In genomic region chr17:2710075-2710803, GRCh38 we compare ENCODE assay signal across 8 cellular contexts. TPM values are rescaled to one million over a fixed set of nuclear protein-coding genes. Genes with fewer than 3 reads are reported as not detected.
DNase-seq lines count a peak whose midpoint lies in the region; ATAC-seq, FAIRE-seq and TF ChIP-seq lines count a peak whose summit lies in the region.

No MANE protein-coding gene starts in this region.

- TF ChIP-seq POLR2A in A549 (IDR thresholded peaks at IDR 0.05; ENCODE audit: low read length) (no peak), GM12878 (IDR thresholded peaks at IDR 0.05; ENCODE audit: low read depth, low read length) (no peak; the same call in 1 of the 2 replicates)

- H3K4me1 ChIP-seq in A549 (peaks cover 56% of the 10 kb centered on the region), HEK293 (ENCODE audit: control insufficient read depth, insufficient read depth, low read length) (peaks cover 13% of the 10 kb centered on the region), GM12878 (ENCODE audit: control insufficient read depth, insufficient read depth, low read length) (peaks cover 20% of the 10 kb centered on the region), mesenchymal stem cell (ENCODE audit: control insufficient read depth, insufficient read depth, low read depth, low read length) (peaks cover 63% of the 10 kb centered on the region)

- H3K18ac ChIP-seq in mesenchymal stem cell (ENCODE audit: low read depth in 1 of 2, low read length in 2 of 2): peak overlapping the region in 1 of 2 experiments; percentile 5

- H2BK15ac ChIP-seq in mesenchymal stem cell (ENCODE audit: low read depth, poor library complexity, severe bottlenecking): no peak overlapping the region

- H3K79me2 ChIP-seq in GM12878 (ENCODE audit: control insufficient read depth, insufficient read depth, low read length): peaks cover 69% of the 10 kb centered on the region

- TF ChIP-seq CTCF in A549 (IDR thresholded peaks at IDR 0.05): no peak
- TF ChIP-seq CTCF in HEK293 (tag by site-specific recombination; IDR thresholded peaks at IDR 0.05): no peak
- TF ChIP-seq CTCF in GM12878 (IDR thresholded peaks at IDR 0.05 in 2 of 3, conservative IDR thresholded peaks at IDR 0.05 in 1 of 3; ENCODE audit: control insufficient read depth in 2 of 3, extremely low read depth in 1 of 3, insufficient read depth in 1 of 3, low read depth in 3 of 3, low read length in 3 of 3): no peak

- H3K9ac ChIP-seq in GM12878 (ENCODE audit: control insufficient read depth, insufficient read depth, low read length) (peak overlapping the region; percentile 85), mesenchymal stem cell (ENCODE audit: low read length) (peak overlapping the region; percentile 87)

- no peak overlapping the region for H2BK120ac ChIP-seq in mesenchymal stem cell (ENCODE audit: low read depth, low read length)

- H2AK5ac ChIP-seq in mesenchymal stem cell (ENCODE audit: low read length, severe bottlenecking): no peak overlapping the region

- POLR2A ChIA-PET in A549 (lab: Yijun Ruan, JAX) (interaction anchor here (0.5 kb wide), 1 partner anchor 25 kb away, joined by 5 read pairs; no protein-coding TSS in a partner anchor), HEK293 (lab: Yijun Ruan, JAX) (interaction anchor here (0.5 to 2.1 kb wide), 3 partner anchors 47 to 117 kb away, joined by 3 to 7 read pairs (median 3); partner anchors contain the start of gene PAFAH1B1), GM12878 (lab: Charles Lee) (interaction anchor here (0.5 to 1.5 kb wide), 6 partner anchors 22 to 311 kb away, joined by 3 to 7 read pairs (median 3); partner anchors contain the start of genes METTL16 and PAFAH1B1)

- no peak overlapping the region for H3K14ac ChIP-seq in mesenchymal stem cell (ENCODE audit: low read length in 2 of 2)

- H3K36me3 ChIP-seq in HEK293 (ENCODE audit: control insufficient read depth in 2 of 2, insufficient read depth in 1 of 2, low read length in 2 of 2): no peaks in the 10 kb centered on the region
- peaks cover 0 to 3% of the 10 kb centered on the region in 2 experiments; a peak in 2 of 4 replicates for H3K36me3 ChIP-seq in GM12878 (ENCODE audit: control insufficient read depth in 2 of 2, insufficient read depth in 2 of 2, low read length in 1 of 2)
- peaks cover 0 to 3% of the 10 kb centered on the region in 2 experiments for H3K36me3 ChIP-seq in mesenchymal stem cell (ENCODE audit: control insufficient read depth in 1 of 2, insufficient read depth in 2 of 2, low read depth in 1 of 2, low read length in 2 of 2)

- no peak for DNase-seq in A549 (ENCODE audit: low read depth in 1 of 2, low spot score in 1 of 2)
- no peak for DNase-seq in GM12878 (ENCODE audit: low read depth, low spot score)
- DNase-seq in mesenchymal stem cell: peak; percentile 30
- no peak for DNase-seq in D341Med (ENCODE audit: low spot score)
- no peak for DNase-seq in NCI-H2171 treated with DMSO at 0.1 percent for 48 hours (lab: John Stamatoyannopoulos, UW)
- DNase-seq in SW480 (ENCODE audit: low spot score): no peak

- peak overlapping the region; percentile 74 for H4K8ac ChIP-seq in mesenchymal stem cell (ENCODE audit: low read length)

- 29% methylated on average over 15 of the region's 16 CpGs for whole genome bisulfite sequencing in A549 (ENCODE audit: missing lambda C conversion rate)
- WGBS in GM12878 (ENCODE audit: insufficient coverage, insufficient replicate concordance, low lambda C conversion rate, missing lambda C conversion rate): 0% methylated on average over 16 of the region's 16 CpGs
- WGBS in mesenchymal stem cell: 68% methylated on average over 16 of the region's 16 CpGs

- no peaks in the 10 kb centered on the region for H3K27me3 ChIP-seq in GM12878 (replicated peaks in 1 of 2; ENCODE audit: control insufficient read depth in 2 of 2, insufficient read depth in 2 of 2, low read length in 1 of 2)
- no peaks in the 10 kb centered on the region for H3K27me3 ChIP-seq in mesenchymal stem cell (ENCODE audit: control insufficient read depth in 1 of 2, insufficient read depth in 1 of 2, low read length in 2 of 2)

- no peaks in the 10 kb centered on the region for H3K9me3 ChIP-seq in A549
- H3K9me3 ChIP-seq in HEK293 (ENCODE audit: control insufficient read depth, insufficient read depth, low read depth, low read length): no peaks in the 10 kb centered on the region
- no peaks in the 10 kb centered on the region for H3K9me3 ChIP-seq in GM12878 (replicated peaks; ENCODE audit: control insufficient read depth, insufficient read depth, low read length)
- H3K9me3 ChIP-seq in mesenchymal stem cell (ENCODE audit: control insufficient read depth, low read length): no peaks in the 10 kb centered on the region

- no peak overlapping the region for H3K23ac ChIP-seq in mesenchymal stem cell (ENCODE audit: low read length in 2 of 2)

- SMC1A ChIA-PET in GM12878 (lab: Charles Lee; ENCODE audit: uncharacterized antibody, unreplicated experiment): interaction anchor here (0.7 to 1.5 kb wide), 3 partner anchors 10 to 328 kb away, joined by 3 to 4 read pairs (median 4); no protein-coding TSS in a partner anchor

- in situ Hi-C loops in GM12878 (cut with MboI): no loop called here

- peaks cover 8% of the 10 kb centered on the region; the same call in 1 of the 2 replicates for H4K20me1 ChIP-seq in GM12878 (ENCODE audit: control insufficient read depth, insufficient read depth)

- no peak for TF ChIP-seq EP300 in A549 (IDR thresholded peaks at IDR 0.05)
- no peak for TF ChIP-seq EP300 in GM12878 (IDR thresholded peaks at IDR 0.05; ENCODE audit: borderline replicate concordance in 1 of 2, control insufficient read depth in 1 of 2, low read depth in 2 of 2, low read length in 2 of 2)

- RAD21 ChIA-PET in GM12878 (lab: Charles Lee; ENCODE audit: unreplicated experiment): interaction anchor here (0.6 to 1.9 kb wide), 7 partner anchors 112 to 1143 kb away, joined by 3 to 8 read pairs (median 4); partner anchors contain the start of gene PAFAH1B1

- H3K27ac ChIP-seq in A549: peak overlapping the region; percentile 95 to 96
- H3K27ac ChIP-seq in HEK293 (ENCODE audit: extremely low read depth, low read depth, low read length): peak overlapping the region; percentile 20; the same call in 1 of the 2 replicates
- peak overlapping the region; percentile 68 for H3K27ac ChIP-seq in GM12878 (ENCODE audit: control insufficient read depth, insufficient read depth)
- H3K27ac ChIP-seq in mesenchymal stem cell (ENCODE audit: low read length, poor library complexity, severe bottlenecking): no peak overlapping the region

- H3K4me3 ChIP-seq in A549 (peak overlapping the region; percentile 96), HEK293 (ENCODE audit: low read depth, low read length) (peak overlapping the region; percentile 73), GM12878 (peak overlapping the region; percentile 95), mesenchymal stem cell (ENCODE audit: insufficient read depth in 1 of 2, low read depth in 1 of 2, low read length in 2 of 2) (peak overlapping the region; percentile 87 to 93)

- FAIRE-seq in A549 (lab: Jason Lieb, UNC) (no peak), GM12878 (lab: Jason Lieb, UNC) (peak; percentile 59)

- CTCF ChIA-PET in A549 (lab: Yijun Ruan, JAX) (interaction anchor here (1.0 to 2.2 kb wide), 6 partner anchors 14 to 328 kb away, joined by 4 to 7 read pairs (median 5); no protein-coding TSS in a partner anchor), HEK293 (lab: Yijun Ruan, JAX) (interaction anchor here (0.7 to 1.2 kb wide), 4 partner anchors 18 to 308 kb away, joined by 3 read pairs; no protein-coding TSS in a partner anchor), GM12878 (lab: Yijun Ruan, JAX) (interaction anchor here (1.1 to 2.2 kb wide), 6 partner anchors 24 to 328 kb away, joined by 3 to 10 read pairs (median 3); no protein-coding TSS in a partner anchor)

- ATAC-seq in A549 (peak in 1 of 2 experiments; percentile 1; a peak in 1 of 6 replicates), GM12878 (peak; percentile 10), GM18909 (IDR thresholded peaks at IDR 0.05; ENCODE audit: poor library complexity, unreplicated experiment) (no peak)

- peak overlapping the region in 1 of 2 experiments; percentile 26 for H3K4ac ChIP-seq in mesenchymal stem cell (ENCODE audit: low read depth in 1 of 2, low read length in 2 of 2)

- intact Hi-C loops in GM12878 (cut with micrococcal nuclease; ENCODE audit: unreplicated experiment): loop anchor here (2.0 kb wide), 1 partner anchor 317 kb away; no protein-coding TSS in a partner anchor

- H2AFZ ChIP-seq in GM12878 (ENCODE audit: control insufficient read depth, low read depth, low read length) (no peak overlapping the region), mesenchymal stem cell (ENCODE audit: low read depth, low read length) (no peak overlapping the region)

- BruUV-seq in GM12878 (replicated peaks; lab: Mats Ljungman, UMichigan): TSS peak; percentile 65

- H4K91ac ChIP-seq in mesenchymal stem cell (ENCODE audit: low read length): no peak overlapping the region

- H2BK12ac ChIP-seq in mesenchymal stem cell (ENCODE audit: low read length in 2 of 2): peak overlapping the region in 1 of 2 experiments; percentile 15

- peaks cover 15% of the 10 kb centered on the region for H3K79me1 ChIP-seq in mesenchymal stem cell (replicated peaks; ENCODE audit: low read length, poor library complexity, severe bottlenecking)

- H3K4me2 ChIP-seq in A549 (peak overlapping the region; percentile 95), GM12878 (ENCODE audit: control insufficient read depth, insufficient read depth) (peak overlapping the region; percentile 98), mesenchymal stem cell (ENCODE audit: low read length, poor library complexity, severe bottlenecking) (peak overlapping the region; percentile 96)

- no peak overlapping the region for H2BK5ac ChIP-seq in mesenchymal stem cell (ENCODE audit: low read depth, low read length, poor library complexity, severe bottlenecking)

- no peak for TF ChIP-seq RAD21 in A549 (conservative IDR thresholded peaks at IDR 0.05 in 1 of 2, IDR thresholded peaks at IDR 0.05 in 1 of 2)
- TF ChIP-seq RAD21 in GM12878 (IDR thresholded peaks at IDR 0.05; ENCODE audit: insufficient read depth, low read depth, low read length): no peak

RNA-seq across cellular contexts. Expression of gene CLUH, which starts 1.3 kb away (rescaled TPM):
- polyA plus RNA-seq in A549 (2011; rRNA removed): 23.5 and 23.6 TPM in 2 replicates
- 105 and 145 TPM in 2 replicates for polyA plus RNA-seq in A549 (2012; cell fraction: cytosol; rRNA removed)
- polyA plus RNA-seq in A549 (2012; cell fraction: nucleus; rRNA removed): 466 and 990 TPM in 2 replicates
- 87.8 to 98.8 TPM (median 93.1 TPM) in 3 replicates for polyA plus RNA-seq in A549 (2017; fragmentation: RNase III; extraction: RNeasy Plus Mini Kit Qiagen cat#74134 plus additional on column Dnase treatment)
- 18.8 and 35.7 TPM in 2 replicates for polyA minus RNA-seq in A549 (2011; rRNA and poly(A)+ RNA removed)
- total RNA-seq in GM12878 (2013; cell fraction: nucleolus; rRNA removed): 140 and 159 TPM in 2 replicates
- total RNA-seq in GM12878 (2014; rRNA removed): 71.2 and 82.3 TPM in 2 replicates
- total RNA-seq in GM12878 (2014; rRNA removed; fragmentation: Illumina TruSeq; extraction: Trizol): 24.6 and 30.8 TPM in 2 replicates
- 126 and 147 TPM in 2 replicates for total RNA-seq in GM12878 (2021)
- polyA plus RNA-seq in GM12878 (2011; ENCODE audit: low read depth): 24.6 TPM
- polyA plus RNA-seq in GM12878 (2011; rRNA removed): 7.3 and 17.4 TPM in 2 replicates
- polyA plus RNA-seq in GM12878 (2011; cell fraction: cytosol; rRNA removed): 21.6 and 38.2 TPM in 2 replicates
- 326 and 415 TPM in 2 replicates for polyA plus RNA-seq in GM12878 (2011; cell fraction: nucleus; rRNA removed)
- polyA plus RNA-seq in GM12878 (2012): 52.8 and 59.8 TPM in 2 replicates
- 14.4 and 52.8 TPM in 2 replicates for polyA plus RNA-seq in GM12878 (2014; fragmentation: Illumina TruSeq; extraction: Trizol)
- polyA plus RNA-seq in GM12878 (2014; fragmentation: Nextera tagmentation; extraction: Ambion mirVana): under 1 TPM; 0.11 to 0.82 TPM
- 77.0 and 107 TPM in 2 replicates for polyA plus RNA-seq in GM12878 (2014; rRNA removed)
- polyA plus RNA-seq in GM12878 (2016; fragmentation: Nextera tagmentation; extraction: Ambion mirVana): 10 to 100 TPM; 67.7 to 68.7 TPM
- 18.1 and 32.5 TPM in 2 replicates for polyA minus RNA-seq in GM12878 (2011; rRNA and poly(A)+ RNA removed)
- polyA minus RNA-seq in GM12878 (2011; cell fraction: cytosol; rRNA and poly(A)+ RNA removed): 19.8 and 28.4 TPM in 2 replicates
- 46.5 and 77.6 TPM in 2 replicates for polyA minus RNA-seq in GM12878 (2011; cell fraction: nucleus; rRNA and poly(A)+ RNA removed)
- polyA plus RNA-seq in mesenchymal stem cell (2013, experiment 1 of 2): 20.4 TPM
- polyA plus RNA-seq in mesenchymal stem cell (2013, experiment 2 of 2): 19.2 TPM

RNA-seq across cellular contexts. Expression of gene CCDC92B, which starts 39.2 kb away (rescaled TPM):
- polyA plus RNA-seq in A549 (2011; rRNA removed): 0.05 and 0.07 TPM in 2 replicates
- polyA plus RNA-seq in A549 (2012; cell fraction: cytosol; rRNA removed): 0.11 and 0.16 TPM in 2 replicates
- 0.28 and 0.36 TPM in 2 replicates for polyA plus RNA-seq in A549 (2012; cell fraction: nucleus; rRNA removed)
- 0.08 to 0.12 TPM (median 0.10 TPM) in 3 replicates for polyA plus RNA-seq in A549 (2017; fragmentation: RNase III; extraction: RNeasy Plus Mini Kit Qiagen cat#74134 plus additional on column Dnase treatment)
- 0.10 and 0.12 TPM in 2 replicates for polyA minus RNA-seq in A549 (2011; rRNA and poly(A)+ RNA removed)
- total RNA-seq in GM12878 (2013; cell fraction: nucleolus; rRNA removed): not detected in 2 replicates
- total RNA-seq in GM12878 (2014; rRNA removed): not detected in 2 replicates
- not detected in 2 replicates for total RNA-seq in GM12878 (2014; rRNA removed; fragmentation: Illumina TruSeq; extraction: Trizol)
- total RNA-seq in GM12878 (2021): not detected in 2 replicates
- not detected for polyA plus RNA-seq in GM12878 (2011; ENCODE audit: low read depth)
- polyA plus RNA-seq in GM12878 (2011; rRNA removed): not detected in 2 replicates
- not detected in 2 replicates for polyA plus RNA-seq in GM12878 (2011; cell fraction: cytosol; rRNA removed)
- polyA plus RNA-seq in GM12878 (2011; cell fraction: nucleus; rRNA removed): not detected in 2 replicates
- not detected in 2 replicates for polyA plus RNA-seq in GM12878 (2012)
- not detected in 2 replicates for polyA plus RNA-seq in GM12878 (2014; fragmentation: Illumina TruSeq; extraction: Trizol)
- not detected for polyA plus RNA-seq in GM12878 (2014; fragmentation: Nextera tagmentation; extraction: Ambion mirVana)
- polyA plus RNA-seq in GM12878 (2014; rRNA removed): not detected in 2 replicates
- polyA plus RNA-seq in GM12878 (2016; fragmentation: Nextera tagmentation; extraction: Ambion mirVana): not detected
- not detected in 2 replicates for polyA minus RNA-seq in GM12878 (2011; rRNA and poly(A)+ RNA removed)
- not detected in 2 replicates for polyA minus RNA-seq in GM12878 (2011; cell fraction: cytosol; rRNA and poly(A)+ RNA removed)
- polyA minus RNA-seq in GM12878 (2011; cell fraction: nucleus; rRNA and poly(A)+ RNA removed): not detected in 2 replicates
- polyA plus RNA-seq in mesenchymal stem cell (2013, experiment 1 of 2): not detected
- polyA plus RNA-seq in mesenchymal stem cell (2013, experiment 2 of 2): not detected
